ENCODE assay signal across 18 cellular contexts in genomic region chr1:2356911-2357845, GRCh38. TPM values are rescaled to one million over a fixed set of nuclear protein-coding genes. Genes with fewer than 3 reads are reported as not detected.
DNase-seq lines count a peak whose midpoint lies in the region; ATAC-seq and TF ChIP-seq lines count a peak whose summit lies in the region.
"Had no signal": no experiment of that assay in that cellular context is flagged by ENCODE, and none has a peak within 500 bp of the region (broad histone marks: within the 10 kb centered on the region; RNA-seq: fewer than 3 reads in every experiment).

No MANE protein-coding gene starts in this region.

- TF ChIP-seq CTCF in BE2C (IDR thresholded peaks at IDR 0.05; ENCODE audit: low read depth, low read length) (no peak), HEK293 (tag by site-specific recombination; IDR thresholded peaks at IDR 0.05) (no peak), heart left ventricle (IDR thresholded peaks at IDR 0.05) (no peak), neural progenitor cell (IDR thresholded peaks at IDR 0.05) (no peak)

- H3K36me3 ChIP-seq in BE2C (no peaks in the 10 kb centered on the region), HEK293 (ENCODE audit: control insufficient read depth in 2 of 2, insufficient read depth in 1 of 2, low read length in 2 of 2) (no peaks in the 10 kb centered on the region; a peak in 1 of 3 replicates), heart left ventricle (no peaks in the 10 kb centered on the region), neural progenitor cell (no peaks in the 10 kb centered on the region)
- H3K36me3 ChIP-seq: MG63 had no signal

- H2AFZ ChIP-seq in neural progenitor cell (replicated peaks) = no peak overlapping the region

- H3K27me3 Mint-ChIP-seq in neural progenitor cell (ENCODE audit: insufficient read depth, low read depth) = peaks cover 3% of the 10 kb centered on the region
- no peaks in the 10 kb centered on the region for H3K27me3 Mint-ChIP-seq in activated naive CD8-positive, alpha-beta T cell treated with anti-CD3 and anti-CD28 coated beads, Interleukin-2, amount 50 U/mL, for 24 hours
- H3K27me3 Mint-ChIP-seq: B cell; CD8-positive, alpha-beta memory T cell had no signal

- no peaks in the 10 kb centered on the region for H3K27me3 ChIP-seq in BE2C
- no peaks in the 10 kb centered on the region for H3K27me3 ChIP-seq in heart left ventricle
- H3K27me3 ChIP-seq in neural progenitor cell = no peaks in the 10 kb centered on the region
- H3K27me3 ChIP-seq: MG63 had no signal

- H3K79me2 ChIP-seq in neural progenitor cell (ENCODE audit: low read depth) = no peaks in the 10 kb centered on the region

- WGBS in heart left ventricle, 4 donors = 92 to 97% (median 95%) methylated on average over 23 to 37 of the region's 37 CpGs

- H3K27ac ChIP-seq in HEK293 (ENCODE audit: extremely low read depth, low read depth, low read length) = no peak overlapping the region
- H3K27ac ChIP-seq in heart left ventricle = no peak overlapping the region
- H3K27ac ChIP-seq in neural progenitor cell = no peak overlapping the region

- peaks cover 10% of the 10 kb centered on the region for H3K4me1 Mint-ChIP-seq in neural progenitor cell
- no peaks in the 10 kb centered on the region for H3K4me1 Mint-ChIP-seq in activated naive CD8-positive, alpha-beta T cell treated with anti-CD3 and anti-CD28 coated beads, Interleukin-2, amount 50 U/mL, for 24 hours
- H3K4me1 Mint-ChIP-seq: B cell; CD8-positive, alpha-beta memory T cell had no signal

- CTCF ChIA-PET in HEK293 (lab: Yijun Ruan, JAX) = interaction anchor here (1.1 kb wide), 1 partner anchor 25 kb away, joined by 4 read pairs; no protein-coding TSS in a partner anchor

- H3K9me3 ChIP-seq in BE2C (no peaks in the 10 kb centered on the region), HEK293 (ENCODE audit: control insufficient read depth, insufficient read depth, low read depth, low read length) (no peaks in the 10 kb centered on the region), heart left ventricle (no peaks in the 10 kb centered on the region), neural progenitor cell (ENCODE audit: low read depth) (no peaks in the 10 kb centered on the region)
- H3K9me3 ChIP-seq: MG63 had no signal

- peaks cover 8% of the 10 kb centered on the region for H3K36me3 Mint-ChIP-seq in neural progenitor cell
- no peaks in the 10 kb centered on the region for H3K36me3 Mint-ChIP-seq in activated naive CD8-positive, alpha-beta T cell treated with anti-CD3 and anti-CD28 coated beads, Interleukin-2, amount 50 U/mL, for 24 hours (ENCODE audit: low read depth)

- no peak overlapping the region for H3K4me2 ChIP-seq in neural progenitor cell

- POLR2A ChIA-PET in HEK293 (lab: Yijun Ruan, JAX) = interaction anchor here (0.6 kb wide), 1 partner anchor 12 kb away, joined by 6 read pairs; no protein-coding TSS in a partner anchor

- H3K4me3 ChIP-seq in BE2C (ENCODE audit: low read depth, low read length) = no peak overlapping the region
- H3K4me3 ChIP-seq in HEK293 (ENCODE audit: low read depth, low read length) = no peak overlapping the region
- no peak overlapping the region for H3K4me3 ChIP-seq in heart left ventricle
- no peak overlapping the region for H3K4me3 ChIP-seq in neural progenitor cell
- H3K4me3 ChIP-seq: MG63 had no signal

- no peaks in the 10 kb centered on the region for H4K20me1 ChIP-seq in neural progenitor cell (ENCODE audit: low read depth)

- no peak overlapping the region for H3K9ac ChIP-seq in neural progenitor cell

- peak overlapping the region; percentile 46 for H3K27ac Mint-ChIP-seq in neural progenitor cell
- H3K27ac Mint-ChIP-seq in activated naive CD8-positive, alpha-beta T cell treated with anti-CD3 and anti-CD28 coated beads, Interleukin-2, amount 50 U/mL, for 24 hours = no peak overlapping the region
- H3K27ac Mint-ChIP-seq: B cell had no signal

- no peaks in the 10 kb centered on the region for H3F3A ChIP-seq in neural progenitor cell (ENCODE audit: low read depth)

- H3K4me1 ChIP-seq in BE2C = no peaks in the 10 kb centered on the region
- no peaks in the 10 kb centered on the region for H3K4me1 ChIP-seq in HEK293 (ENCODE audit: control insufficient read depth, insufficient read depth, low read length)
- peaks cover 0 to 13% (median 7%) of the 10 kb centered on the region in 12 donors for H3K4me1 ChIP-seq in heart left ventricle
- peaks cover 8% of the 10 kb centered on the region for H3K4me1 ChIP-seq in neural progenitor cell

- intact Hi-C loops in heart left ventricle (cut with DNase I) = no loop called here

- peak in 1 of 4 donors; percentile 12 for ATAC-seq in heart left ventricle
- ATAC-seq in activated naive CD8-positive, alpha-beta T cell treated with anti-CD3 and anti-CD28 coated beads, Interleukin-2, amount 50 U/mL, for 24 hours = no peak

- DNase-seq in BE2C = peak; percentile 6
- DNase-seq in heart left ventricle = peak in 3 of 5 donors; percentile 14 to 51 (median 16)
- DNase-seq in neural progenitor cell (ENCODE audit: low spot score) = no peak
- no peak for DNase-seq in effector CD8-positive, alpha-beta T cell (lab: John Stamatoyannopoulos, UW)
- DNase-seq in iPS-NIHi11 (ENCODE audit: low spot score) = no peak
- DNase-seq in activated naive CD8-positive, alpha-beta T cell treated with anti-CD3 and anti-CD28 coated beads, Interleukin-2, amount 50 U/mL, for 24 hours = no peak
- DNase-seq in activated naive CD4-positive, alpha-beta T cell treated with Interleukin-2 at 50 U/mL for 16 hours = no peak
- DNase-seq: ACHN, DND-41, GDM1, MG63, NCI-H1092 treated with DMSO at 0.1 percent for 48 hours, NCI-H1694 treated with DMSO at 0.1 percent for 48 hours, NCI-H69, SHP77 had no signal

- no peak for TF ChIP-seq POLR2A in heart left ventricle (IDR thresholded peaks at IDR 0.05)

- no peak overlapping the region for H3K4me3 Mint-ChIP-seq in neural progenitor cell
- no peak overlapping the region for H3K4me3 Mint-ChIP-seq in activated naive CD8-positive, alpha-beta T cell treated with anti-CD3 and anti-CD28 coated beads, Interleukin-2, amount 50 U/mL, for 24 hours
- H3K4me3 Mint-ChIP-seq: B cell; CD8-positive, alpha-beta memory T cell had no signal

- peaks cover 2% of the 10 kb centered on the region for H3K9me3 Mint-ChIP-seq in neural progenitor cell
- H3K9me3 Mint-ChIP-seq in activated naive CD8-positive, alpha-beta T cell treated with anti-CD3 and anti-CD28 coated beads, Interleukin-2, amount 50 U/mL, for 24 hours = no peaks in the 10 kb centered on the region

TF ChIP-seq in HEK293, 187 proteins besides CTCF, POLR2A, EP300 and RAD21:
- 0 out of 2 replicates have a peak, but pooled peaks have one; percentile 9 for TF ChIP-seq EGR2 (tag by site-specific recombination; IDR thresholded peaks at IDR 0.05; ENCODE audit: low read depth)
- TF ChIP-seq REPIN1 (tag by site-specific recombination; IDR thresholded peaks at IDR 0.05; ENCODE audit: low read depth) = no peak

RNA-seq across cellular contexts. Expression of gene MORN1, which starts 34.2 kb away (rescaled TPM):
- 4.4 TPM for polyA plus RNA-seq in BE2C (2012; ENCODE audit: insufficient read depth, insufficient read length, low read depth)
- 1 to 10 TPM; 2.4 to 8.2 (median 3.8) TPM for total RNA-seq in heart left ventricle
- 1 to 10 TPM; 2.2 to 4.0 TPM for polyA plus RNA-seq in heart left ventricle
- total RNA-seq in neural progenitor cell (ENCODE audit: low replicate concordance) = 7.0 and 15.5 TPM in 2 replicates

RNA-seq across cellular contexts. Expression of gene RER1, which starts 34.5 kb away (rescaled TPM):
- 113 TPM for polyA plus RNA-seq in BE2C (2012; ENCODE audit: insufficient read depth, insufficient read length, low read depth)
- total RNA-seq in heart left ventricle = 100 to 1,000 TPM in 3 of 9 donors, 10 to 100 TPM in 6; 47.1 to 124 (median 78.3) TPM
- 10 to 100 TPM; 43.3 to 92.4 TPM for polyA plus RNA-seq in heart left ventricle
- total RNA-seq in neural progenitor cell (ENCODE audit: low replicate concordance) = 39.1 and 42.5 TPM in 2 replicates

RNA-seq across cellular contexts. Expression of gene PEX10, which starts 55.2 kb away (rescaled TPM):
- 21.7 TPM for polyA plus RNA-seq in BE2C (2012; ENCODE audit: insufficient read depth, insufficient read length, low read depth)
- total RNA-seq in heart left ventricle (10 to 100 TPM; 17.2 to 26.5 (median 18.9) TPM), neural progenitor cell (ENCODE audit: low replicate concordance) (15.1 and 39.3 TPM in 2 replicates)
- 10 to 100 TPM; 14.7 to 18.6 TPM for polyA plus RNA-seq in heart left ventricle

Comparison
In these comparisons a context has a peak if more than half of its experiments do, and no peak if none do; other contexts are left out.
1. DNase-seq: peak in BE2C (single experiment) and heart left ventricle (3 of 5); none in neural progenitor cell (single experiment), effector CD8-positive, alpha-beta T cell (single experiment), iPS-NIHi11 (single experiment), activated naive CD8-positive, alpha-beta T cell treated with anti-CD3 and anti-CD28 coated beads, Interleukin-2, amount 50 U/mL, for 24 hours (single experiment) and activated naive CD4-positive, alpha-beta T cell treated with Interleukin-2 at 50 U/mL for 16 hours (single experiment).